ENCODE assay signal across 34 cellular contexts in genomic region chr6:135833806-135834205, GRCh38.
"Had no signal": no experiment of that assay in that cellular context is flagged by ENCODE, and none has a peak within 500 bp of the region (broad histone marks: within the 10 kb centered on the region; RNA-seq: fewer than 3 reads in every experiment).

No MANE protein-coding gene starts in this region.

- H3K4me3 ChIP-seq: MG63 had no signal

- H3K27ac ChIP-seq: brain microvascular endothelial cell, VCaP had no signal

- H3K36me3 ChIP-seq: brain microvascular endothelial cell, MG63 had no signal

- H3K4me2 ChIP-seq: SK-N-SH had no signal

- FAIRE-seq: colon had no signal

- H3K27me3 ChIP-seq: brain microvascular endothelial cell, MG63 had no signal

- H3K9ac ChIP-seq: SK-N-SH had no signal

- DNase-seq: activated B cell treated with CpG ODN at 0.5 μM for 24 hours; activated CD4-positive, alpha-beta memory T cell treated with anti-CD3 and anti-CD28 coated beads, Interleukin-2, amount 10 ng/mL, durations not matched to agents 7 days and 5 days; activated CD4-positive, alpha-beta T cell treated with anti-CD3 and anti-CD28 coated beads for 1 hour; activated CD4-positive, alpha-beta T cell treated with anti-CD3 and anti-CD28 coated beads for 48 hours; activated CD8-positive, alpha-beta memory T cell treated with anti-CD3 and anti-CD28 coated beads for 24 hours; activated CD8-positive, alpha-beta memory T cell treated with anti-CD3 and anti-CD28 coated beads, Interleukin-2, amount 10 ng/mL, durations not matched to agents 7 days and 5 days; activated CD8-positive, alpha-beta memory T cell treated with anti-CD3 and anti-CD28 coated beads, Interleukin-2, amount 50 U/mL, for 48 hours; activated effector memory CD4-positive, alpha-beta T cell treated with anti-CD3 and anti-CD28 coated beads, Interleukin-2, amount 50 U/mL, for 16 hours; activated naive CD4-positive, alpha-beta T cell; activated naive CD4-positive, alpha-beta T cell treated with anti-CD3 and anti-CD28 coated beads, Interleukin-2, amount 50 U/mL, for 16 hours; activated naive CD8-positive, alpha-beta T cell treated with anti-CD3 and anti-CD28 coated beads for 36 hours; activated T-cell treated with anti-CD3 and anti-CD28 coated beads, Interleukin-2, amount 50 U/mL, for 48 hours; amniotic stem cell; aorta; brain microvascular endothelial cell; central memory CD4-positive, alpha-beta T cell; Kasumi-1; KG1; MG63; NCI-H1048; NCI-H1105 treated with DMSO at 0.1 percent for 48 hours; NCI-H146; NCI-H187; NCI-H2171 treated with DMSO at 0.1 percent for 48 hours; NCI-H2227 treated with DMSO at 0.1 percent for 48 hours; NCI-H446; NCI-H510A treated with DMSO at 0.1 percent for 48 hours; NCI-H526 treated with DMSO at 0.1 percent for 48 hours; NK-92 treated with Interleukin-12 subunit alpha and Interleukin-12 subunit beta, amount 100 ng/mL, for 24 hours; OCI-M1; Right ventricle myocardium superior; SK-N-SH had no signal

- H3K9me3 ChIP-seq: MG63, SK-N-SH had no signal
